ENCODE assay signal across 1 cellular context in the genomic region with DNA sequence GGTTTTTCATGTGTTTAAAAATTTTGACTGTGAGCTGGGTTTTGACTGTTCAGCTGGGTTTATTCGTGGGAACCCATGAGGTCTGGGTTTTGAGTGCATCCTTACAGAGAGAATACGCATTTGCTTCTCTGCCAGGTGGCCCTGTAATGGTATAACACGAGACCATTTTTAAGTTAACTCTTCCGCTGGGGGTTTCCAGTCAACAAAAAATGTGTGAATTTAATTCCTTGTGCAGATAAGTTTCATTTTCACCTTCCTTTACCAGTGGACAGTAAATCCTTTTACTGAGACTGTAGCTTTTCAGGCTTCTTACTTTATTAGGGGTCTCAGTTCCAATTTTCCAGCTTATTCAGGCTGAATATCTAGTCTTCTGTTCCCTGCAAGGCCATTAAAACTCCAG.
TF ChIP-seq lines count a peak whose summit lies in the region.

No MANE protein-coding gene starts in this region.

TF ChIP-seq in GM12878, 131 proteins besides CTCF, POLR2A, EP300 and RAD21 (continued from another document and continues in another):
- TF ChIP-seq ATF2 (IDR thresholded peaks at IDR 0.05; ENCODE audit: low read length) (0 out of 2 replicates have a peak, but pooled peaks have one; percentile 18), CEBPB (IDR thresholded peaks at IDR 0.05; ENCODE audit: borderline replicate concordance in 1 of 2, low read depth in 2 of 2, low read length in 2 of 2) (no peak), SIX5 (IDR thresholded peaks at IDR 0.05; ENCODE audit: low read depth, low read length, severe bottlenecking) (no peak), PAX5 (IDR thresholded peaks at IDR 0.05; ENCODE audit: borderline replicate concordance, low read depth, low read length) (no peak), NBN (IDR thresholded peaks at IDR 0.05) (0 out of 2 replicates have a peak, but pooled peaks have one; percentile 39), SUPT20H (IDR thresholded peaks at IDR 0.05; ENCODE audit: borderline replicate concordance, control insufficient read depth, low read depth, low read length) (no peak), IRF4 (IDR thresholded peaks at IDR 0.05; ENCODE audit: low read depth, low read length) (no peak), MEF2A (IDR thresholded peaks at IDR 0.05; ENCODE audit: insufficient read depth, low read depth, low read length) (no peak), NRF1 (conservative IDR thresholded peaks at IDR 0.05; ENCODE audit: low read depth, low read length) (no peak), SMC3 (IDR thresholded peaks at IDR 0.05; ENCODE audit: borderline replicate concordance, low read length) (no peak), KDM1A (IDR thresholded peaks at IDR 0.05; ENCODE audit: borderline replicate concordance) (no peak), RELB (IDR thresholded peaks at IDR 0.05; ENCODE audit: low read depth) (peak; percentile 91), TCF3 (IDR thresholded peaks at IDR 0.05; ENCODE audit: borderline replicate concordance, insufficient read depth, low read depth, low read length) (no peak), KLF5 (IDR thresholded peaks at IDR 0.05; ENCODE audit: partially characterized antibody) (no peak), TAF1 (IDR thresholded peaks at IDR 0.05; ENCODE audit: borderline replicate concordance, low read depth, low read length) (peak; percentile 47; the same call in 1 of the 2 replicates), ETV6 (conservative IDR thresholded peaks at IDR 0.05 in 1 of 2, IDR thresholded peaks at IDR 0.05 in 1 of 2; ENCODE audit: borderline replicate concordance in 1 of 2, low read depth in 1 of 2) (no peak; a peak in 1 of 4 replicates), CREB1 (IDR thresholded peaks at IDR 0.05; ENCODE audit: low read depth) (no peak), ZBED1 (IDR thresholded peaks at IDR 0.05; ENCODE audit: borderline replicate concordance) (no peak), DPF2 (IDR thresholded peaks at IDR 0.05) (no peak; the same call in none of the 2 replicates), ZSCAN29 (IDR thresholded peaks at IDR 0.05) (no peak), SMAD5 (IDR thresholded peaks at IDR 0.05; ENCODE audit: low read depth) (no peak), ZNF24 (IDR thresholded peaks at IDR 0.05) (0 out of 2 replicates have a peak, but pooled peaks have one; percentile 12), RB1 (IDR thresholded peaks at IDR 0.05; ENCODE audit: borderline replicate concordance) (no peak), BRCA1 (IDR thresholded peaks at IDR 0.05; ENCODE audit: low read depth, low read length) (no peak), IKZF2 (IDR thresholded peaks at IDR 0.05) (peak; percentile 44 to 51; a peak in 3 of 4 replicates), HDGF (IDR thresholded peaks at IDR 0.05) (no peak), ZNF622 (IDR thresholded peaks at IDR 0.05) (no peak), LARP7 (IDR thresholded peaks at IDR 0.05) (no peak; the same call in 1 of the 2 replicates), BCL3 (IDR thresholded peaks at IDR 0.05; ENCODE audit: borderline replicate concordance, insufficient read depth, low read depth, low read length, poor library complexity, severe bottlenecking) (no peak), FOXM1 (IDR thresholded peaks at IDR 0.05; ENCODE audit: low read depth, low read length) (peak; percentile 31; the same call in 1 of the 2 replicates), TBL1XR1 (IDR thresholded peaks at IDR 0.05; ENCODE audit: low read depth, low read length) (no peak), BMI1 (IDR thresholded peaks at IDR 0.05; ENCODE audit: borderline replicate concordance) (peak; percentile 44; the same call in 1 of the 2 replicates), ZNF384 (IDR thresholded peaks at IDR 0.05; ENCODE audit: borderline replicate concordance, low read depth, low read length) (no peak), SMAD1 (IDR thresholded peaks at IDR 0.05; ENCODE audit: low read depth, partially characterized antibody) (no peak), JUNB (IDR thresholded peaks at IDR 0.05) (peak; percentile 14; the same call in 1 of the 2 replicates), BHLHE40 (IDR thresholded peaks at IDR 0.05; ENCODE audit: borderline replicate concordance in 1 of 2, low read depth in 2 of 2, low read length in 1 of 2) (peak; percentile 65 to 73), TARDBP (IDR thresholded peaks at IDR 0.05; ENCODE audit: borderline replicate concordance) (no peak), WRNIP1 (IDR thresholded peaks at IDR 0.05; ENCODE audit: borderline replicate concordance, low read depth, low read length) (no peak), CHD4 (IDR thresholded peaks at IDR 0.05) (no peak)
- TF ChIP-seq, protein P1, sequence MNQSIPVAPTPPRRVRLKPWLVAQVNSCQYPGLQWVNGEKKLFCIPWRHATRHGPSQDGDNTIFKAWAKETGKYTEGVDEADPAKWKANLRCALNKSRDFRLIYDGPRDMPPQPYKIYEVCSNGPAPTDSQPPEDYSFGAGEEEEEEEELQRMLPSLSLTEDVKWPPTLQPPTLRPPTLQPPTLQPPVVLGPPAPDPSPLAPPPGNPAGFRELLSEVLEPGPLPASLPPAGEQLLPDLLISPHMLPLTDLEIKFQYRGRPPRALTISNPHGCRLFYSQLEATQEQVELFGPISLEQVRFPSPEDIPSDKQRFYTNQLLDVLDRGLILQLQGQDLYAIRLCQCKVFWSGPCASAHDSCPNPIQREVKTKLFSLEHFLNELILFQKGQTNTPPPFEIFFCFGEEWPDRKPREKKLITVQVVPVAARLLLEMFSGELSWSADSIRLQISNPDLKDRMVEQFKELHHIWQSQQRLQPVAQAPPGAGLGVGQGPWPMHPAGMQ (IDR thresholded peaks at IDR 0.05; ENCODE audit: borderline replicate concordance): no peak
- TF ChIP-seq, protein P2, sequence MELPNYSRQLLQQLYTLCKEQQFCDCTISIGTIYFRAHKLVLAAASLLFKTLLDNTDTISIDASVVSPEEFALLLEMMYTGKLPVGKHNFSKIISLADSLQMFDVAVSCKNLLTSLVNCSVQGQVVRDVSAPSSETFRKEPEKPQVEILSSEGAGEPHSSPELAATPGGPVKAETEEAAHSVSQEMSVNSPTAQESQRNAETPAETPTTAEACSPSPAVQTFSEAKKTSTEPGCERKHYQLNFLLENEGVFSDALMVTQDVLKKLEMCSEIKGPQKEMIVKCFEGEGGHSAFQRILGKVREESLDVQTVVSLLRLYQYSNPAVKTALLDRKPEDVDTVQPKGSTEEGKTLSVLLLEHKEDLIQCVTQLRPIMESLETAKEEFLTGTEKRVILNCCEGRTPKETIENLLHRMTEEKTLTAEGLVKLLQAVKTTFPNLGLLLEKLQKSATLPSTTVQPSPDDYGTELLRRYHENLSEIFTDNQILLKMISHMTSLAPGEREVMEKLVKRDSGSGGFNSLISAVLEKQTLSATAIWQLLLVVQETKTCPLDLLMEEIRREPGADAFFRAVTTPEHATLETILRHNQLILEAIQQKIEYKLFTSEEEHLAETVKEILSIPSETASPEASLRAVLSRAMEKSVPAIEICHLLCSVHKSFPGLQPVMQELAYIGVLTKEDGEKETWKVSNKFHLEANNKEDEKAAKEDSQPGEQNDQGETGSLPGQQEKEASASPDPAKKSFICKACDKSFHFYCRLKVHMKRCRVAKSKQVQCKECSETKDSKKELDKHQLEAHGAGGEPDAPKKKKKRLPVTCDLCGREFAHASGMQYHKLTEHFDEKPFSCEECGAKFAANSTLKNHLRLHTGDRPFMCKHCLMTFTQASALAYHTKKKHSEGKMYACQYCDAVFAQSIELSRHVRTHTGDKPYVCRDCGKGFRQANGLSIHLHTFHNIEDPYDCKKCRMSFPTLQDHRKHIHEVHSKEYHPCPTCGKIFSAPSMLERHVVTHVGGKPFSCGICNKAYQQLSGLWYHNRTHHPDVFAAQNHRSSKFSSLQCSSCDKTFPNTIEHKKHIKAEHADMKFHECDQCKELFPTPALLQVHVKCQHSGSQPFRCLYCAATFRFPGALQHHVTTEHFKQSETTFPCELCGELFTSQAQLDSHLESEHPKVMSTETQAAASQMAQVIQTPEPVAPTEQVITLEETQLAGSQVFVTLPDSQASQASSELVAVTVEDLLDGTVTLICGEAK (IDR thresholded peaks at IDR 0.05; ENCODE audit: borderline replicate concordance): no peak
- TF ChIP-seq, protein P3, sequence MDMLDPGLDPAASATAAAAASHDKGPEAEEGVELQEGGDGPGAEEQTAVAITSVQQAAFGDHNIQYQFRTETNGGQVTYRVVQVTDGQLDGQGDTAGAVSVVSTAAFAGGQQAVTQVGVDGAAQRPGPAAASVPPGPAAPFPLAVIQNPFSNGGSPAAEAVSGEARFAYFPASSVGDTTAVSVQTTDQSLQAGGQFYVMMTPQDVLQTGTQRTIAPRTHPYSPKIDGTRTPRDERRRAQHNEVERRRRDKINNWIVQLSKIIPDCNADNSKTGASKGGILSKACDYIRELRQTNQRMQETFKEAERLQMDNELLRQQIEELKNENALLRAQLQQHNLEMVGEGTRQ (IDR thresholded peaks at IDR 0.05; ENCODE audit: borderline replicate concordance, low read depth, low read length): no peak
- TF ChIP-seq, protein P4, sequence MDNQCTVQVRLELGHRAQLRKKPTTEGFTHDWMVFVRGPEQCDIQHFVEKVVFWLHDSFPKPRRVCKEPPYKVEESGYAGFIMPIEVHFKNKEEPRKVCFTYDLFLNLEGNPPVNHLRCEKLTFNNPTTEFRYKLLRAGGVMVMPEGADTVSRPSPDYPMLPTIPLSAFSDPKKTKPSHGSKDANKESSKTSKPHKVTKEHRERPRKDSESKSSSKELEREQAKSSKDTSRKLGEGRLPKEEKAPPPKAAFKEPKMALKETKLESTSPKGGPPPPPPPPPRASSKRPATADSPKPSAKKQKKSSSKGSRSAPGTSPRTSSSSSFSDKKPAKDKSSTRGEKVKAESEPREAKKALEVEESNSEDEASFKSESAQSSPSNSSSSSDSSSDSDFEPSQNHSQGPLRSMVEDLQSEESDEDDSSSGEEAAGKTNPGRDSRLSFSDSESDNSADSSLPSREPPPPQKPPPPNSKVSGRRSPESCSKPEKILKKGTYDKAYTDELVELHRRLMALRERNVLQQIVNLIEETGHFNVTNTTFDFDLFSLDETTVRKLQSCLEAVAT (IDR thresholded peaks at IDR 0.05): no peak
- TF ChIP-seq, protein P5, sequence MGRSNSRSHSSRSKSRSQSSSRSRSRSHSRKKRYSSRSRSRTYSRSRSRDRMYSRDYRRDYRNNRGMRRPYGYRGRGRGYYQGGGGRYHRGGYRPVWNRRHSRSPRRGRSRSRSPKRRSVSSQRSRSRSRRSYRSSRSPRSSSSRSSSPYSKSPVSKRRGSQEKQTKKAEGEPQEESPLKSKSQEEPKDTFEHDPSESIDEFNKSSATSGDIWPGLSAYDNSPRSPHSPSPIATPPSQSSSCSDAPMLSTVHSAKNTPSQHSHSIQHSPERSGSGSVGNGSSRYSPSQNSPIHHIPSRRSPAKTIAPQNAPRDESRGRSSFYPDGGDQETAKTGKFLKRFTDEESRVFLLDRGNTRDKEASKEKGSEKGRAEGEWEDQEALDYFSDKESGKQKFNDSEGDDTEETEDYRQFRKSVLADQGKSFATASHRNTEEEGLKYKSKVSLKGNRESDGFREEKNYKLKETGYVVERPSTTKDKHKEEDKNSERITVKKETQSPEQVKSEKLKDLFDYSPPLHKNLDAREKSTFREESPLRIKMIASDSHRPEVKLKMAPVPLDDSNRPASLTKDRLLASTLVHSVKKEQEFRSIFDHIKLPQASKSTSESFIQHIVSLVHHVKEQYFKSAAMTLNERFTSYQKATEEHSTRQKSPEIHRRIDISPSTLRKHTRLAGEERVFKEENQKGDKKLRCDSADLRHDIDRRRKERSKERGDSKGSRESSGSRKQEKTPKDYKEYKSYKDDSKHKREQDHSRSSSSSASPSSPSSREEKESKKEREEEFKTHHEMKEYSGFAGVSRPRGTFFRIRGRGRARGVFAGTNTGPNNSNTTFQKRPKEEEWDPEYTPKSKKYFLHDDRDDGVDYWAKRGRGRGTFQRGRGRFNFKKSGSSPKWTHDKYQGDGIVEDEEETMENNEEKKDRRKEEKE (IDR thresholded peaks at IDR 0.05): no peak
